ENCODE assay signal across 8 cellular contexts in the genomic region with DNA sequence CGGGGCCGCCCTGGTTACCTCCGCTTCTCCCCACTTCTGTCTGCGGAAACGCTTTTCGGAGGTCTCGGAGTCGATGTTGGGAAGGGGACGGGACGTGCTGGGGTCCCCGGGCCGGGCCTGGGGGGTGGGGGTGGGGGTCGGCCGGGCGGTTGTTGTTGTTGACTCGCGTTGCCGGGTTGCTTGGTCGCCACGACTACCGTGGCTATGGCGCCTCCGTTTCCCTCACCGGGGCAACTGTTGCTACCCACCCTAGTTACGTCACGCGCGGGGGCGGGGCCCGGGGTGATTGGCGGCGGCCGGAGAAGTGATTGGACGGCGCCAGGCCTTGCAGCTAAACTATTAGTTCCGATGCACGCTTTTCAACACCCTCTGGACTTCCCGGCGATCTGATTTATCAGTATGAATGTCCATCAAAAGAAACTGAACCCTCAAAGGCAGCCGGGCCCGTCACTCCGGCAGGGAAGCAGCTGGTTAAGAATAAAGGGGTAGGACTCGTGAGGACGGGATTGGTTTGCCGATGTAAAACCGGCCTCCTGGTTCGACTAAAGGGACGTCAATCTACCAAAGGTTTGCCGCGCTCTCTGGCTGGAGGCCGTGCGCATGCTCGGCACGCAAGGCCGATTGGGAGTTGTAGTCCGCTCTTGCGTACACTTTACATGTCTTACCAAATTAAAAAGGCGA. TPM values are rescaled to one million over a fixed set of nuclear protein-coding genes. Genes with fewer than 3 reads are reported as not detected.
DNase-seq lines count a peak whose midpoint lies in the region; ATAC-seq and TF ChIP-seq lines count a peak whose summit lies in the region.

A gene (minus strand): TSS at position 236 of the 681 bp plus-strand sequence. CDS start 12,477 bp downstream, outside the sequence.

- H3K4me3 ChIP-seq in mononuclear cell (ENCODE audit: low read length), result peak within 1 kb of the TSS; percentile 82

- no peaks in the 10 kb centered on the region for H3K27me3 ChIP-seq in mononuclear cell (ENCODE audit: insufficient read depth, low read length)

- H3K4me1 ChIP-seq in mononuclear cell (ENCODE audit: insufficient read depth, low read length), result peaks cover 47% of the 10 kb centered on the region

- H3K27ac ChIP-seq in epithelial cell of prostate, result peak within 1 kb of the TSS; percentile 82

- peak; percentile 68 for ATAC-seq in GM21737 (IDR thresholded peaks at IDR 0.05; ENCODE audit: unreplicated experiment)

- DNase-seq in DMS 273 treated with DMSO at 0.1 percent for 48 hours (lab: John Stamatoyannopoulos, UW) (peak; percentile 100), KG1 (lab: John Stamatoyannopoulos, UW) (peak; percentile 94), epithelial cell of prostate (ENCODE audit: low read depth, low spot score) (peak; percentile 100)
- DNase-seq in activated T-cell treated with anti-CD3 and anti-CD28 coated beads, Interleukin-2, amount 50 U/mL, for 1 hour, result peak; percentile 100
- peak; percentile 100 for DNase-seq in stimulated activated CD8-positive, alpha-beta memory T cell treated with anti-CD3 and anti-CD28 coated beads, Interleukin-4, amount 100 ng/mL, for 1 hour (ENCODE audit: low read depth in 2 of 2, low spot score in 1 of 2)

- no peaks in the 10 kb centered on the region for H3K9me3 ChIP-seq in mononuclear cell (ENCODE audit: low read depth, low read length)

TF ChIP-seq in PFSK-1, 5 proteins besides CTCF, POLR2A, EP300 and RAD21:
- TF ChIP-seq, protein P1, sequence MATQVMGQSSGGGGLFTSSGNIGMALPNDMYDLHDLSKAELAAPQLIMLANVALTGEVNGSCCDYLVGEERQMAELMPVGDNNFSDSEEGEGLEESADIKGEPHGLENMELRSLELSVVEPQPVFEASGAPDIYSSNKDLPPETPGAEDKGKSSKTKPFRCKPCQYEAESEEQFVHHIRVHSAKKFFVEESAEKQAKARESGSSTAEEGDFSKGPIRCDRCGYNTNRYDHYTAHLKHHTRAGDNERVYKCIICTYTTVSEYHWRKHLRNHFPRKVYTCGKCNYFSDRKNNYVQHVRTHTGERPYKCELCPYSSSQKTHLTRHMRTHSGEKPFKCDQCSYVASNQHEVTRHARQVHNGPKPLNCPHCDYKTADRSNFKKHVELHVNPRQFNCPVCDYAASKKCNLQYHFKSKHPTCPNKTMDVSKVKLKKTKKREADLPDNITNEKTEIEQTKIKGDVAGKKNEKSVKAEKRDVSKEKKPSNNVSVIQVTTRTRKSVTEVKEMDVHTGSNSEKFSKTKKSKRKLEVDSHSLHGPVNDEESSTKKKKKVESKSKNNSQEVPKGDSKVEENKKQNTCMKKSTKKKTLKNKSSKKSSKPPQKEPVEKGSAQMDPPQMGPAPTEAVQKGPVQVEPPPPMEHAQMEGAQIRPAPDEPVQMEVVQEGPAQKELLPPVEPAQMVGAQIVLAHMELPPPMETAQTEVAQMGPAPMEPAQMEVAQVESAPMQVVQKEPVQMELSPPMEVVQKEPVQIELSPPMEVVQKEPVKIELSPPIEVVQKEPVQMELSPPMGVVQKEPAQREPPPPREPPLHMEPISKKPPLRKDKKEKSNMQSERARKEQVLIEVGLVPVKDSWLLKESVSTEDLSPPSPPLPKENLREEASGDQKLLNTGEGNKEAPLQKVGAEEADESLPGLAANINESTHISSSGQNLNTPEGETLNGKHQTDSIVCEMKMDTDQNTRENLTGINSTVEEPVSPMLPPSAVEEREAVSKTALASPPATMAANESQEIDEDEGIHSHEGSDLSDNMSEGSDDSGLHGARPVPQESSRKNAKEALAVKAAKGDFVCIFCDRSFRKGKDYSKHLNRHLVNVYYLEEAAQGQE (IDR thresholded peaks at IDR 0.05; ENCODE audit: insufficient read depth in 1 of 2, low read depth in 2 of 2, low read length in 2 of 2), result no peak
- TF ChIP-seq TAF1 (IDR thresholded peaks at IDR 0.05; ENCODE audit: borderline replicate concordance, insufficient read depth, low read length) (no peak), POLR2AphosphoS5 (IDR thresholded peaks at IDR 0.05; ENCODE audit: low read depth, low read length) (no peak), SIN3A (IDR thresholded peaks at IDR 0.05; ENCODE audit: borderline replicate concordance, insufficient read depth, low read length) (peak; percentile 65; the same call in 1 of the 2 replicates), FOXP2 (optimal IDR thresholded peaks at IDR 0.05; ENCODE audit: borderline replicate concordance, extremely low read depth, extremely low read length, insufficient read depth) (peak; percentile 97)
TF ChIP-seq in PFSK-1: peak in this region for 2.

RNA-seq across cellular contexts. Expression of the gene that starts here (rescaled TPM):
- 27.4 TPM for polyA plus RNA-seq in PFSK-1 (2012; ENCODE audit: insufficient read length, low read depth)
- total RNA-seq in mononuclear cell, result 2.5 TPM

Comparison
In these comparisons a context has a peak if more than half of its experiments do, and no peak if none do; other contexts are left out.
1. Peak in every context shown above with its lines: DNase-seq, ATAC-seq, H3K4me3 ChIP-seq and H3K27ac ChIP-seq.